In genomic region chr5:180815241-180816031, GRCh38 we compare ENCODE assay signal across 10 cellular contexts. TPM values are rescaled to one million over a fixed set of nuclear protein-coding genes. Genes with fewer than 3 reads are reported as not detected.
DNase-seq lines count a peak whose midpoint lies in the region; ATAC-seq, FAIRE-seq and TF ChIP-seq lines count a peak whose summit lies in the region.
"Had no signal": no experiment of that assay in that cellular context is flagged by ENCODE, and none has a peak within 500 bp of the region (broad histone marks: within the 10 kb centered on the region; RNA-seq: fewer than 3 reads in every experiment).

No MANE protein-coding gene starts in this region.

- H4K5ac ChIP-seq in H1 (ENCODE audit: insufficient read length, low read depth, low read length): no peak overlapping the region

- H3K4me3 ChIP-seq in H1 (ENCODE audit: extremely low read depth in 1 of 4, insufficient read depth in 2 of 4, low read depth in 3 of 4, low read length in 4 of 4) (no peak overlapping the region), prostate gland (no peak overlapping the region)

- no peak overlapping the region for H3K4ac ChIP-seq in H1 (replicated peaks; ENCODE audit: insufficient read length, low read depth, low read length)

- TF ChIP-seq POLR2A in H1 (IDR thresholded peaks at IDR 0.05; ENCODE audit: control extremely low read depth in 1 of 2, low read depth in 2 of 2, low read length in 2 of 2) (no peak), prostate gland (IDR thresholded peaks at IDR 0.05) (no peak)

- POLR2A ChIA-PET in CD4-positive, alpha-beta T cell (lab: Charles Lee): interaction anchor here (1.5 to 19.8 kb wide), 4 partner anchors 9 to 18 kb away, joined by 5 to 612 read pairs (median 14); partner anchors contain the start of gene MGAT1
- POLR2A ChIA-PET in H1 (lab: Charles Lee; ENCODE audit: partially characterized antibody): no interaction called here

- no peak overlapping the region for H2AFZ ChIP-seq in H1 (ENCODE audit: low read length)

- H3K27me3 ChIP-seq in CD4-positive, alpha-beta T cell (ENCODE audit: control insufficient read depth, insufficient read depth, low read length): no peaks in the 10 kb centered on the region
- H3K27me3 ChIP-seq in H1 (replicated peaks in 1 of 4; ENCODE audit: control insufficient read depth in 3 of 4, extremely low read depth in 1 of 4, insufficient read depth in 3 of 4, low read length in 3 of 4): no peaks in the 10 kb centered on the region; a peak in 1 of 7 replicates
- no peaks in the 10 kb centered on the region for H3K27me3 ChIP-seq in prostate gland (replicated peaks; ENCODE audit: insufficient read depth)

- intact Hi-C loops in CD4-positive, alpha-beta T cell (cut with DNase I, micrococcal nuclease): no loop called here
- intact Hi-C loops in prostate gland (cut with DNase I): no loop called here

- DNase-seq in CD4-positive, alpha-beta T cell: no peak
- DNase-seq in NOMO-1 treated with DMSO at 0.1 percent for 48 hours (lab: John Stamatoyannopoulos, UW; ENCODE audit: unreplicated experiment): peak; percentile 50
- DNase-seq in H1 (ENCODE audit: low read depth in 1 of 2, low spot score in 2 of 2): no peak
- DNase-seq in prostate gland (ENCODE audit: low spot score): no peak
- DNase-seq in activated CD4-positive, alpha-beta T cell treated with anti-CD3 and anti-CD28 coated beads for 1 hour: no peak
- DNase-seq in occipital lobe (lab: John Stamatoyannopoulos, UW): no peak
- DNase-seq in RKO (ENCODE audit: low spot score): no peak
- DNase-seq: mesendoderm had no signal

- H3K56ac ChIP-seq in H1 (replicated peaks; ENCODE audit: insufficient read length, low read depth, low read length): no peak overlapping the region

- peaks cover 5% of the 10 kb centered on the region; the same call in 1 of the 2 replicates for H3K23me2 ChIP-seq in H1 (ENCODE audit: low read depth, low read length)

- H2AK5ac ChIP-seq in H1 (ENCODE audit: low read depth, low read length): no peak overlapping the region

- TF ChIP-seq CTCF in CD4-positive, alpha-beta T cell (IDR thresholded peaks at IDR 0.05): no peak
- TF ChIP-seq CTCF in H1 (IDR thresholded peaks at IDR 0.05; ENCODE audit: control extremely low read depth in 1 of 3, insufficient read depth in 1 of 3, low read depth in 1 of 3, low read length in 3 of 3) (no peak), prostate gland (IDR thresholded peaks at IDR 0.05) (no peak)

- H3K4me1 ChIP-seq in H1 (replicated peaks in 1 of 4; ENCODE audit: control insufficient read depth in 3 of 4, insufficient read depth in 4 of 4, low read length in 3 of 4) (peaks cover 4 to 11% (median 5%) of the 10 kb centered on the region in 4 experiments), prostate gland (replicated peaks) (no peaks in the 10 kb centered on the region)

- H3K79me1 ChIP-seq in H1 (ENCODE audit: low read depth, low read length): no peaks in the 10 kb centered on the region

- H3K23ac ChIP-seq in H1 (ENCODE audit: insufficient read length): no peak overlapping the region

- H3K18ac ChIP-seq in H1 (ENCODE audit: extremely low read depth, low read length): no peak overlapping the region

- no peak for ATAC-seq in CD4-positive, alpha-beta T cell (ENCODE audit: poor library complexity)
- no peak for ATAC-seq in HG02840 (IDR thresholded peaks at IDR 0.05; ENCODE audit: low FRiP score, unreplicated experiment)

- CTCF ChIA-PET in CD4-positive, alpha-beta T cell (lab: Charles Lee): interaction anchor here (1.2 to 1.3 kb wide), 2 partner anchors 21 to 54 kb away, joined by 3 read pairs; no protein-coding TSS in a partner anchor
- CTCF ChIA-PET in H1 (lab: Charles Lee; ENCODE audit: partially characterized antibody): interaction anchor here (0.8 to 1.7 kb wide), 7 partner anchors 9 to 48 kb away, joined by 3 to 6 read pairs (median 4); no protein-coding TSS in a partner anchor

- H4K20me1 ChIP-seq in H1 (replicated peaks in 1 of 2; ENCODE audit: control insufficient read depth in 1 of 2, insufficient read depth in 2 of 2, low read length in 2 of 2): no peaks in the 10 kb centered on the region

- H3K27ac ChIP-seq in CD4-positive, alpha-beta T cell (ENCODE audit: low read depth, low read length): no peak overlapping the region
- H3K27ac ChIP-seq in H1 (ENCODE audit: low read depth, low read length) (no peak overlapping the region), prostate gland (peak overlapping the region; percentile 10 to 38)
- H3K27ac ChIP-seq: VCaP had no signal

- 0 out of 2 replicates have a peak overlapping the region, but pooled peaks have one; percentile 81 for H2BK15ac ChIP-seq in H1 (ENCODE audit: low read length)

- WGBS in H1 (ENCODE audit: extremely low coverage in 1 of 2, insufficient coverage in 1 of 2, insufficient read length in 1 of 2, insufficient replicate concordance in 2 of 2, low coverage in 1 of 2, low lambda C conversion rate in 2 of 2, missing lambda C conversion rate in 1 of 2), 2 experiments: 86% methylated on average over 10 of the region's 10 CpGs; no CpG with 5 or more reads in 1 of the 2 experiments
- 75% methylated on average over 10 of the region's 10 CpGs for WGBS in prostate gland

- H3K27me3 Mint-ChIP-seq in CD4-positive, alpha-beta T cell: no peaks in the 10 kb centered on the region

- H4K91ac ChIP-seq in H1 (replicated peaks; ENCODE audit: insufficient read length, low read length): no peak overlapping the region

- no peak overlapping the region for H2BK12ac ChIP-seq in H1 (ENCODE audit: low read depth, low read length)

- H4K8ac ChIP-seq in H1 (ENCODE audit: extremely low read depth, insufficient read depth, low read length): no peak overlapping the region

- no peaks in the 10 kb centered on the region for H3K9me3 Mint-ChIP-seq in CD4-positive, alpha-beta T cell

- H3K27ac Mint-ChIP-seq in CD4-positive, alpha-beta T cell: peak overlapping the region; percentile 57

- no peaks in the 10 kb centered on the region for H3K9me3 ChIP-seq in CD4-positive, alpha-beta T cell (ENCODE audit: control insufficient read depth, low read length)
- H3K9me3 ChIP-seq in H1 (ENCODE audit: insufficient read depth in 2 of 2, low read depth in 1 of 2, low read length in 1 of 2): no peaks in the 10 kb centered on the region
- no peaks in the 10 kb centered on the region for H3K9me3 ChIP-seq in prostate gland

- peak overlapping the region; percentile 38 for H3K4me3 Mint-ChIP-seq in CD4-positive, alpha-beta T cell

- no peaks in the 10 kb centered on the region for H3K79me2 ChIP-seq in H1 (ENCODE audit: control insufficient read depth in 1 of 2, insufficient read depth in 2 of 2, low read length in 2 of 2)

- no peak overlapping the region for H2BK20ac ChIP-seq in H1 (ENCODE audit: low read length)

- H3K4me1 Mint-ChIP-seq in CD4-positive, alpha-beta T cell (ENCODE audit: low read depth): peaks cover 58% of the 10 kb centered on the region

- no peak overlapping the region for H2BK120ac ChIP-seq in H1 (replicated peaks; ENCODE audit: low read depth, low read length)

- FAIRE-seq in H1 (lab: Jason Lieb, UNC): no peak

- no peak overlapping the region for H3K14ac ChIP-seq in H1 (ENCODE audit: insufficient read length)

- H3K36me3 ChIP-seq in H1 (ENCODE audit: control insufficient read depth in 2 of 4, insufficient read depth in 4 of 4, low read length in 3 of 4): no peaks in the 10 kb centered on the region
- no peaks in the 10 kb centered on the region for H3K36me3 ChIP-seq in prostate gland

- TF ChIP-seq EP300 in H1 (IDR thresholded peaks at IDR 0.05; ENCODE audit: borderline replicate concordance in 1 of 2, low read depth in 2 of 2, low read length in 2 of 2): no peak

- no peak overlapping the region for H3K9ac ChIP-seq in H1 (replicated peaks in 1 of 4; ENCODE audit: extremely low read depth in 1 of 4, low read depth in 3 of 4, low read length in 3 of 4)

- no peak overlapping the region for H3K4me2 ChIP-seq in H1 (ENCODE audit: insufficient read depth in 1 of 2, low read depth in 2 of 2, low read length in 2 of 2)

- no peak for TF ChIP-seq RAD21 in H1 (IDR thresholded peaks at IDR 0.05 in 1 of 2, conservative IDR thresholded peaks at IDR 0.05 in 1 of 2; ENCODE audit: low read depth in 2 of 2, low read length in 2 of 2)

- no peak overlapping the region for H2BK5ac ChIP-seq in H1 (ENCODE audit: low read depth, low read length)

- H3K36me3 Mint-ChIP-seq in CD4-positive, alpha-beta T cell (ENCODE audit: low read depth): peaks cover 3% of the 10 kb centered on the region

TF ChIP-seq in H1, 55 proteins besides CTCF, POLR2A, EP300 and RAD21 (continues in another document):
- TF ChIP-seq, protein P1, sequence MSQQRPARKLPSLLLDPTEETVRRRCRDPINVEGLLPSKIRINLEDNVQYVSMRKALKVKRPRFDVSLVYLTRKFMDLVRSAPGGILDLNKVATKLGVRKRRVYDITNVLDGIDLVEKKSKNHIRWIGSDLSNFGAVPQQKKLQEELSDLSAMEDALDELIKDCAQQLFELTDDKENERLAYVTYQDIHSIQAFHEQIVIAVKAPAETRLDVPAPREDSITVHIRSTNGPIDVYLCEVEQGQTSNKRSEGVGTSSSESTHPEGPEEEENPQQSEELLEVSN (IDR thresholded peaks at IDR 0.05): no peak
- TF ChIP-seq NANOG (IDR thresholded peaks at IDR 0.05; ENCODE audit: insufficient read depth, low read depth, low read length, poor library complexity, severe bottlenecking) (no peak), TBP (IDR thresholded peaks at IDR 0.05; ENCODE audit: low read depth, low read length) (no peak)

RNA-seq across cellular contexts. Expression of gene MGAT1, which starts 12.8 kb away (rescaled TPM):
- 10 to 100 TPM; 49.0 to 60.2 TPM for total RNA-seq in CD4-positive, alpha-beta T cell
- 77.0 and 83.8 TPM in 2 replicates for total RNA-seq in H1 (2021; fragmentation: NEBNext Ultra II Directional; extraction: Animal tissue kit (Norgen Biotek cat#: 25700))
- 66.8 and 96.1 TPM in 2 replicates for polyA plus RNA-seq in H1 (2011; rRNA removed)
- polyA plus RNA-seq in H1 (2011; cell fraction: cytosol; rRNA removed): 68.3 TPM
- polyA plus RNA-seq in H1 (2011; cell fraction: nucleus; rRNA removed): 76.0 TPM
- polyA plus RNA-seq in H1 (2012, experiment 1 of 2): 63.6 to 73.4 TPM (median 72.7 TPM) in 4 replicates
- 82.2 TPM for polyA plus RNA-seq in H1 (2012, experiment 2 of 2)
- 63.4 TPM for polyA plus RNA-seq in H1 (2013, experiment 1 of 2)
- polyA plus RNA-seq in H1 (2013, experiment 2 of 2): 63.9 TPM
- 41.2 and 48.6 TPM in 2 replicates for polyA minus RNA-seq in H1 (2011; rRNA and poly(A)+ RNA removed)
- 56.2 TPM for polyA minus RNA-seq in H1 (2011; cell fraction: cytosol; rRNA and poly(A)+ RNA removed)
- polyA minus RNA-seq in H1 (2011; cell fraction: nucleus; rRNA and poly(A)+ RNA removed): 38.8 TPM
- 100 to 1,000 TPM; 142 to 159 TPM for total RNA-seq in prostate gland
- 28.7 TPM for total RNA-seq in occipital lobe

RNA-seq across cellular contexts. Expression of gene ZFP62, which starts 45.6 kb away (rescaled TPM):
- total RNA-seq in CD4-positive, alpha-beta T cell: 10 to 100 TPM; 22.6 to 24.9 TPM
- total RNA-seq in H1 (2021; fragmentation: NEBNext Ultra II Directional; extraction: Animal tissue kit (Norgen Biotek cat#: 25700)): 34.8 and 38.5 TPM in 2 replicates
- polyA plus RNA-seq in H1 (2011; rRNA removed): 5.4 and 9.3 TPM in 2 replicates
- 16.6 TPM for polyA plus RNA-seq in H1 (2011; cell fraction: cytosol; rRNA removed)
- polyA plus RNA-seq in H1 (2011; cell fraction: nucleus; rRNA removed): 11.9 TPM
- 22.4 to 34.9 TPM (median 24.3 TPM) in 4 replicates for polyA plus RNA-seq in H1 (2012, experiment 1 of 2)
- polyA plus RNA-seq in H1 (2012, experiment 2 of 2): 1.7 TPM
- 28.3 TPM for polyA plus RNA-seq in H1 (2013, experiment 1 of 2)
- 30.5 TPM for polyA plus RNA-seq in H1 (2013, experiment 2 of 2)
- 18.4 and 23.3 TPM in 2 replicates for polyA minus RNA-seq in H1 (2011; rRNA and poly(A)+ RNA removed)
- 19.0 TPM for polyA minus RNA-seq in H1 (2011; cell fraction: cytosol; rRNA and poly(A)+ RNA removed)
- polyA minus RNA-seq in H1 (2011; cell fraction: nucleus; rRNA and poly(A)+ RNA removed): 34.6 TPM
- total RNA-seq in prostate gland (10 to 100 TPM; 24.5 to 28.1 TPM), occipital lobe (52.3 TPM)

Comparison
In these comparisons a context has a peak if more than half of its experiments do, and no peak if none do; other contexts are left out.
1. H3K27ac ChIP-seq: peak in prostate gland (2 of 2); none in CD4-positive, alpha-beta T cell (single experiment) and H1 (single experiment).